ENCODE assay signal across 8 cellular contexts in genomic region chr6:157176-157575, GRCh38.
DNase-seq lines count a peak whose midpoint lies in the region; ATAC-seq, FAIRE-seq and TF ChIP-seq lines count a peak whose summit lies in the region.
"Not testable (repeated sequence)": the region's sequence is repeated elsewhere in the genome, so short reads cannot be mapped to it uniquely, and the experiment has no call there.

No MANE protein-coding gene starts in this region.

- not testable (repeated sequence) for H3K4me3 ChIP-seq in CD4-positive, CD25-positive, alpha-beta regulatory T cell (ENCODE audit: low read depth, low read length); PC-3 (ENCODE audit: low read length); cardiac fibroblast (replicated peaks in 1 of 2; ENCODE audit: low read depth in 2 of 2, low read length in 2 of 2); left ventricle myocardium inferior
- 0 out of 2 replicates have a peak overlapping the region, but pooled peaks have one; percentile 21 for H3K4me3 ChIP-seq in MM.1S (ENCODE audit: low read length)

- not testable (repeated sequence) for H2AFZ ChIP-seq in MM.1S (ENCODE audit: low read length); PC-3 (ENCODE audit: low read length)

- not testable (repeated sequence) for ATAC-seq in CD4-positive, CD25-positive, alpha-beta regulatory T cell (ENCODE audit: low read depth in 2 of 2); PC-3

- not testable (repeated sequence) for H3K9me2 ChIP-seq in MM.1S (replicated peaks; ENCODE audit: insufficient read depth, low read length); PC-3 (replicated peaks; ENCODE audit: low read length)

- H3K4me3 Mint-ChIP-seq in CD4-positive, CD25-positive, alpha-beta regulatory T cell; activated CD4-positive, alpha-beta memory T cell treated with anti-CD3 and anti-CD28 coated beads for 36 hours: not testable (repeated sequence)

- H3K4me2 ChIP-seq in MM.1S (ENCODE audit: low read depth, low read length), result peak overlapping the region; percentile 66
- not testable (repeated sequence) for H3K4me2 ChIP-seq in PC-3 (ENCODE audit: low read length)

- CTCF ChIA-PET in PC-3 (lab: Charles Lee); activated CD4-positive, alpha-beta memory T cell treated with anti-CD3 and anti-CD28 coated beads for 36 hours (lab: Charles Lee): not testable (repeated sequence)

- H3K27ac Mint-ChIP-seq in CD4-positive, CD25-positive, alpha-beta regulatory T cell; activated CD4-positive, alpha-beta memory T cell treated with anti-CD3 and anti-CD28 coated beads for 36 hours: not testable (repeated sequence)

- H3K27me3 ChIP-seq in CD4-positive, CD25-positive, alpha-beta regulatory T cell (ENCODE audit: control insufficient read depth, insufficient read depth, low read length); MM.1S (replicated peaks; ENCODE audit: insufficient read depth, low read length); PC-3 (ENCODE audit: low read length): not testable (repeated sequence)
- peaks cover 95% of the 10 kb centered on the region for H3K27me3 ChIP-seq in left ventricle myocardium inferior (ENCODE audit: low read depth)

- DNase-seq in CD4-positive, CD25-positive, alpha-beta regulatory T cell, result peak in 2 of 3 donors; percentile 26 to 50
- DNase-seq in GM12891 (ENCODE audit: insufficient read length, low spot score); PC-3; cardiac fibroblast (ENCODE audit: low read depth in 2 of 2); left ventricle myocardium inferior: not testable (repeated sequence)
- peak; percentile 77 for DNase-seq in MM.1S
- DNase-seq in activated CD4-positive, alpha-beta memory T cell treated with anti-CD3 and anti-CD28 coated beads for 36 hours, result peak; percentile 29
- DNase-seq in stimulated activated CD4-positive, alpha-beta T cell treated with anti-CD3 and anti-CD28 coated beads, Interleukin-1b, Interleukin-23, amount 100 ng/mL, for 48 hours, result peak; percentile 17

- not testable (repeated sequence) for H3K79me2 ChIP-seq in MM.1S (ENCODE audit: low read length); PC-3 (ENCODE audit: low read length)

- not testable (repeated sequence) for TF ChIP-seq POLR2A in GM12891 (IDR thresholded peaks at IDR 0.05; ENCODE audit: low read depth, low read length)

- H3K9me3 Mint-ChIP-seq in CD4-positive, CD25-positive, alpha-beta regulatory T cell; activated CD4-positive, alpha-beta memory T cell treated with anti-CD3 and anti-CD28 coated beads for 36 hours: not testable (repeated sequence)

- H3K9ac ChIP-seq in MM.1S (ENCODE audit: low read length), result peak overlapping the region; percentile 21; the same call in 1 of the 2 replicates
- H3K9ac ChIP-seq in PC-3 (ENCODE audit: low read length), result not testable (repeated sequence)

- H3K4me1 Mint-ChIP-seq in CD4-positive, CD25-positive, alpha-beta regulatory T cell, result peaks cover 3 to 24% (median 10%) of the 10 kb centered on the region in 4 donors
- H3K4me1 Mint-ChIP-seq in activated CD4-positive, alpha-beta memory T cell treated with anti-CD3 and anti-CD28 coated beads for 36 hours (ENCODE audit: low read depth), result peaks cover 17% of the 10 kb centered on the region

- not testable (repeated sequence) for H4K20me1 ChIP-seq in MM.1S (ENCODE audit: insufficient read depth, low read length); PC-3 (ENCODE audit: low read length)

- peak; percentile 5 for FAIRE-seq in GM12891 (lab: Jason Lieb, UNC)

- H3K36me3 Mint-ChIP-seq in CD4-positive, CD25-positive, alpha-beta regulatory T cell; activated CD4-positive, alpha-beta memory T cell treated with anti-CD3 and anti-CD28 coated beads for 36 hours: not testable (repeated sequence)

- intact Hi-C loops in PC-3 (cut with micrococcal nuclease), result loop anchor here (1.0 kb wide), 1 partner anchor 12 kb away; no protein-coding TSS in a partner anchor
- intact Hi-C loops in activated CD4-positive, alpha-beta memory T cell treated with anti-CD3 and anti-CD28 coated beads for 36 hours (cut with micrococcal nuclease); left ventricle myocardium inferior (cut with micrococcal nuclease): not testable (repeated sequence)

- TF ChIP-seq CTCF in MM.1S (IDR thresholded peaks at IDR 0.05; ENCODE audit: low read length), result peak; percentile 52
- peak; percentile 43; the same call in 1 of the 2 replicates for TF ChIP-seq CTCF in PC-3 (conservative IDR thresholded peaks at IDR 0.05; ENCODE audit: low read depth, low read length)
- TF ChIP-seq CTCF in cardiac fibroblast (IDR thresholded peaks at IDR 0.05; ENCODE audit: low read depth, low read length), result peak; percentile 11
- peak; percentile 29 for TF ChIP-seq CTCF in left ventricle myocardium inferior (IDR thresholded peaks at IDR 0.05; ENCODE audit: borderline replicate concordance)

- POLR2A ChIA-PET in PC-3 (lab: Charles Lee; ENCODE audit: unreplicated experiment); activated CD4-positive, alpha-beta memory T cell treated with anti-CD3 and anti-CD28 coated beads for 36 hours (lab: Charles Lee): not testable (repeated sequence)

- not testable (repeated sequence) for H3K4me1 ChIP-seq in CD4-positive, CD25-positive, alpha-beta regulatory T cell (ENCODE audit: control insufficient read depth, insufficient read depth, low read length, poor library complexity, severe bottlenecking); left ventricle myocardium inferior
- H3K4me1 ChIP-seq in MM.1S (ENCODE audit: low read length), result peaks cover 36% of the 10 kb centered on the region
- peaks cover 29% of the 10 kb centered on the region for H3K4me1 ChIP-seq in PC-3 (ENCODE audit: insufficient read depth, low read length)

- peaks cover 21% of the 10 kb centered on the region for H3F3A ChIP-seq in MM.1S (ENCODE audit: insufficient read depth, low read length)
- not testable (repeated sequence) for H3F3A ChIP-seq in PC-3 (ENCODE audit: low read length, unreplicated experiment)

- H3K27ac ChIP-seq in CD4-positive, CD25-positive, alpha-beta regulatory T cell (ENCODE audit: insufficient read depth, low read length, poor library complexity, severe bottlenecking); left ventricle myocardium inferior (replicated peaks): not testable (repeated sequence)
- H3K27ac ChIP-seq in MM.1S (ENCODE audit: low read length), result peak overlapping the region; percentile 72; the same call in 1 of the 2 replicates
- 0 out of 2 replicates have a peak overlapping the region, but pooled peaks have one; percentile 36 for H3K27ac ChIP-seq in PC-3 (ENCODE audit: low read length)

- peaks cover 28% of the 10 kb centered on the region for H3K27me3 Mint-ChIP-seq in CD4-positive, CD25-positive, alpha-beta regulatory T cell
- peaks cover 63% of the 10 kb centered on the region for H3K27me3 Mint-ChIP-seq in activated CD4-positive, alpha-beta memory T cell treated with anti-CD3 and anti-CD28 coated beads for 36 hours

- not testable (repeated sequence) for H3K36me3 ChIP-seq in CD4-positive, CD25-positive, alpha-beta regulatory T cell (ENCODE audit: control insufficient read depth, insufficient read depth, low read length); MM.1S (replicated peaks; ENCODE audit: insufficient read depth, low read length); PC-3 (ENCODE audit: low read depth, low read length); left ventricle myocardium inferior

- H3K9me3 ChIP-seq in CD4-positive, CD25-positive, alpha-beta regulatory T cell (ENCODE audit: control insufficient read depth in 2 of 2, low read length in 2 of 2); MM.1S (replicated peaks; ENCODE audit: insufficient read depth, low read length); PC-3 (ENCODE audit: low read length); left ventricle myocardium inferior (replicated peaks): not testable (repeated sequence)

- BruUV-seq in PC-3 (replicated peaks; lab: Mats Ljungman, UMichigan), result not testable (repeated sequence)
